In the genomic region with DNA sequence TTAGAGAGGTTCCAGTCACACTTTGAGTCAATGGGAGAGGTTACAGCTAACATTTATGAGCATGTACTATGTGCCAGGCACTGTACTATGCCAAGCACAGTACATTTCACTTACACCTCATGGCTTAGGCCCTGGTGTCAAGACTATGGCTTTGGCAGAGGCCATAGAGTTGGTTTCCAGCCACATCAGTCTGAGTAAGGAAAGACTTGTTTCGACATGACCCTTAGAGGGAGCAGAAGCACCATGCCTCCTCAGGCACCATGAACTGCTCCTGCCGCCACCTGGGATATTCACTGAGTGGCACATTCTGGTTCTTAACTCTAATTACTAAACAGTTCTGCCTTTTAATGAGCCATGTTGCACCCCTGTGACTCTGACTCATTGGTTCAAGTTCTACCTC, we compare ENCODE assay signal across 9 cellular contexts. TPM values are rescaled to one million over a fixed set of nuclear protein-coding genes. Genes with fewer than 3 reads are reported as not detected.
DNase-seq lines count a peak whose midpoint lies in the region; ATAC-seq and TF ChIP-seq lines count a peak whose summit lies in the region.
"Had no signal": no experiment of that assay in that cellular context is flagged by ENCODE, and none has a peak within 500 bp of the region (broad histone marks: within the 10 kb centered on the region; RNA-seq: fewer than 3 reads in every experiment).

No MANE protein-coding gene starts in this region.

- H3K4me3 ChIP-seq in DND-41 (ENCODE audit: low read depth in 1 of 2, low read length in 2 of 2) (no peak overlapping the region), OCI-LY3 (ENCODE audit: low read length) (no peak overlapping the region), mucosa of descending colon (no peak overlapping the region), Caco-2 (ENCODE audit: low read depth, low read length) (no peak overlapping the region)
- H3K4me3 ChIP-seq: SK-N-MC had no signal

- H3K4me2 ChIP-seq in DND-41 (ENCODE audit: insufficient read depth, low read length) (no peak overlapping the region), OCI-LY3 (ENCODE audit: low read length) (no peak overlapping the region)

- H3K27ac ChIP-seq in DND-41 (ENCODE audit: low read length) (no peak overlapping the region), OCI-LY3 (ENCODE audit: low read length) (no peak overlapping the region)
- H3K27ac ChIP-seq: SK-N-MC had no signal

- H2AFZ ChIP-seq in DND-41 (ENCODE audit: low read depth, low read length) (no peak overlapping the region), OCI-LY3 (ENCODE audit: low read depth, low read length) (no peak overlapping the region)

- peaks cover 98% of the 10 kb centered on the region for H3K79me2 ChIP-seq in DND-41 (ENCODE audit: insufficient read depth, low read length)
- peaks cover 99% of the 10 kb centered on the region for H3K79me2 ChIP-seq in OCI-LY3 (ENCODE audit: low read length)

- no peaks in the 10 kb centered on the region for H3K27me3 ChIP-seq in DND-41 (ENCODE audit: insufficient read depth, low read length, poor library complexity)
- H3K27me3 ChIP-seq in OCI-LY3 (ENCODE audit: low read depth, low read length): no peaks in the 10 kb centered on the region
- no peaks in the 10 kb centered on the region for H3K27me3 ChIP-seq in Caco-2 (replicated peaks; ENCODE audit: control insufficient read depth, insufficient read depth, low read length)

- H3K36me3 ChIP-seq in DND-41 (ENCODE audit: insufficient read depth, low read length): peaks cover 79% of the 10 kb centered on the region
- H3K36me3 ChIP-seq in OCI-LY3 (replicated peaks; ENCODE audit: low read depth, low read length): peaks cover 34% of the 10 kb centered on the region
- no peaks in the 10 kb centered on the region for H3K36me3 ChIP-seq in mucosa of descending colon (ENCODE audit: low read depth)
- peaks cover 5% of the 10 kb centered on the region; the same call in 1 of the 2 replicates for H3K36me3 ChIP-seq in Caco-2 (ENCODE audit: control insufficient read depth, insufficient read depth, low read length)

- intact Hi-C loops in mucosa of descending colon (cut with DNase I, micrococcal nuclease) (no loop called here), Caco-2 (cut with micrococcal nuclease; ENCODE audit: unreplicated experiment) (loop anchor here (10.0 kb wide), 1 partner anchor 205 kb away; the partner anchor contains the start of gene BOLA3)

- CTCF ChIA-PET in Caco-2 (lab: Charles Lee): no interaction called here

- DNase-seq in DND-41 (no peak), mucosa of descending colon (no peak), SKM-1 (lab: John Stamatoyannopoulos, UW; ENCODE audit: unreplicated experiment) (no peak), DMS153 treated with DMSO at 0.1 percent for 48 hours (lab: John Stamatoyannopoulos, UW; ENCODE audit: unreplicated experiment) (no peak), NCI-H774 (lab: John Stamatoyannopoulos, UW) (no peak), Caco-2 (no peak)
- DNase-seq in central memory CD8-positive, alpha-beta T cell (ENCODE audit: low spot score in 2 of 2): no peak

- H3K36me3 Mint-ChIP-seq in central memory CD8-positive, alpha-beta T cell (ENCODE audit: insufficient read depth): peaks cover 16% of the 10 kb centered on the region
- peaks cover 32% of the 10 kb centered on the region for H3K36me3 Mint-ChIP-seq in Caco-2 (ENCODE audit: insufficient read depth, unreplicated experiment)

- H3K9ac ChIP-seq in DND-41 (ENCODE audit: low read depth, low read length): no peak overlapping the region
- no peak overlapping the region for H3K9ac ChIP-seq in OCI-LY3 (ENCODE audit: low read length)

- no peak overlapping the region for H3K4me3 Mint-ChIP-seq in central memory CD8-positive, alpha-beta T cell
- H3K4me3 Mint-ChIP-seq in Caco-2 (ENCODE audit: unreplicated experiment): no peak overlapping the region

- POLR2A ChIA-PET in Caco-2 (lab: Charles Lee): no interaction called here

- H4K20me1 ChIP-seq in DND-41 (ENCODE audit: insufficient read depth, low read length): peaks cover 58% of the 10 kb centered on the region
- peaks cover 79% of the 10 kb centered on the region for H4K20me1 ChIP-seq in OCI-LY3 (ENCODE audit: insufficient read depth, low read length)

- TF ChIP-seq CTCF in DND-41 (IDR thresholded peaks at IDR 0.05; ENCODE audit: borderline replicate concordance, extremely low read depth, low read length, poor library complexity, severe bottlenecking) (peak; percentile 31), OCI-LY3 (IDR thresholded peaks at IDR 0.05; ENCODE audit: low read depth, low read length) (0 out of 2 replicates have a peak, but pooled peaks have one; percentile 10), mucosa of descending colon (IDR thresholded peaks at IDR 0.05) (no peak), Caco-2 (IDR thresholded peaks at IDR 0.05; ENCODE audit: insufficient read depth in 1 of 2, low read depth in 1 of 2, low read length in 1 of 2, severe bottlenecking in 1 of 2, unreplicated experiment in 1 of 2) (no peak)

- H3K9me3 ChIP-seq in DND-41 (ENCODE audit: insufficient read depth, low read length, severe bottlenecking) (no peaks in the 10 kb centered on the region), OCI-LY3 (ENCODE audit: insufficient read depth, low read length) (no peaks in the 10 kb centered on the region), mucosa of descending colon (no peaks in the 10 kb centered on the region), Caco-2 (no peaks in the 10 kb centered on the region)

- no peaks in the 10 kb centered on the region for H3K4me1 ChIP-seq in DND-41 (ENCODE audit: insufficient read depth, low read length)
- H3K4me1 ChIP-seq in OCI-LY3 (ENCODE audit: low read length): peaks cover 10% of the 10 kb centered on the region
- H3K4me1 ChIP-seq in mucosa of descending colon (ENCODE audit: low read depth): no peaks in the 10 kb centered on the region
- H3K4me1 ChIP-seq in Caco-2: no peaks in the 10 kb centered on the region; the same call in 1 of the 2 replicates

- ATAC-seq in DND-41 (ENCODE audit: insufficient read depth, low read depth) (peak; percentile 57; the same call in 2 of the 3 replicates), mucosa of descending colon (peak; percentile 22)
- ATAC-seq in central memory CD8-positive, alpha-beta T cell (replicated peaks; ENCODE audit: extremely low read depth, poor library complexity, severe bottlenecking): peak; percentile 28

- H3K27me3 Mint-ChIP-seq in central memory CD8-positive, alpha-beta T cell: no peaks in the 10 kb centered on the region
- H3K27me3 Mint-ChIP-seq in Caco-2 (ENCODE audit: insufficient read depth, unreplicated experiment): no peaks in the 10 kb centered on the region

- no peaks in the 10 kb centered on the region for H3K9me3 Mint-ChIP-seq in central memory CD8-positive, alpha-beta T cell
- no peaks in the 10 kb centered on the region for H3K9me3 Mint-ChIP-seq in Caco-2 (ENCODE audit: unreplicated experiment)

- H3K27ac Mint-ChIP-seq in central memory CD8-positive, alpha-beta T cell (ENCODE audit: low read depth): no peak overlapping the region
- no peak overlapping the region for H3K27ac Mint-ChIP-seq in Caco-2 (ENCODE audit: unreplicated experiment)

- BruUV-seq in Caco-2 (replicated peaks; lab: Mats Ljungman, UMichigan): no TSS peak

- peaks cover 61% of the 10 kb centered on the region for H3K4me1 Mint-ChIP-seq in central memory CD8-positive, alpha-beta T cell
- no peaks in the 10 kb centered on the region for H3K4me1 Mint-ChIP-seq in Caco-2 (ENCODE audit: low read depth, unreplicated experiment)

RNA-seq across cellular contexts. Expression of gene DGUOK, which starts 12.7 kb away (rescaled TPM):
- 10 to 100 TPM; 36.5 to 61.3 (median 57.8) TPM for total RNA-seq in mucosa of descending colon
- 69.6 and 70.7 TPM in 2 replicates for total RNA-seq in Caco-2 (2022)

RNA-seq across cellular contexts. Expression of gene TET3, which starts 45.3 kb away (rescaled TPM):
- total RNA-seq in mucosa of descending colon: 10 to 100 TPM; 16.6 to 28.7 (median 21.9) TPM
- total RNA-seq in Caco-2 (2022): 27.5 and 27.8 TPM in 2 replicates

RNA-seq across cellular contexts. Expression of gene ACTG2, which starts 46.6 kb away (rescaled TPM):
- 1,000 to 10,000 TPM in 1 of 3 donors, 100 to 1,000 TPM in 1, 10 to 100 TPM in 1; 53.1 to 3,506 (median 391) TPM for total RNA-seq in mucosa of descending colon
- total RNA-seq in Caco-2 (2022): 2.6 and 5.7 TPM in 2 replicates

Comparison
In these comparisons a context has a peak if more than half of its experiments do, and no peak if none do; other contexts are left out.
1. CTCF ChIP-seq: peak in DND-41 (single experiment) and OCI-LY3 (single experiment); none in mucosa of descending colon (single experiment) and Caco-2 (0 of 2).
2. Peak in every context shown above with its lines, with median percentiles within 50 percentile points of each other: ATAC-seq.